8 cellular contexts compared by ENCODE assay signal in the genomic region with DNA sequence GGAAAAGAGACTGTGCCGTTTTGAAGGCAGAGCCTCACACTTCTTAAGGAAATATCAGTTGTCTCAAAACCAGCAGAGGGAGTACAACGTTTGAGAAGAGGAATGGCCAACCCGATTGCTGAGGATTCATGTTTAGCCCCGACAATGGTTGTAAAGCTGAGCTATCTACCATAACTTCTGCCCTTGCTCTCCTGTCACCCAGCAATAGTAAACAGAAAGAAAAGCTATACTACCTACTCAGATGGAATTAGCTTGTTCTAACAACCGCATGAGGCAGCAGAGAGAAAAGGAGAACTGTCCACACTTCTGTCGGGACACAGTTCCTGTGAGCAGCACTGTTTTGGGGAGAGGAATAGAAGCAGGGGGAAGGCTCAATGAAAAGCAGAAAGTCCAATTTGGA.
DNase-seq lines count a peak whose midpoint lies in the region; ATAC-seq and TF ChIP-seq lines count a peak whose summit lies in the region.

No MANE protein-coding gene starts in this region.

- intact Hi-C loops in activated CD4-positive, alpha-beta T cell treated with anti-CD3 and anti-CD28 coated beads for 36 hours (cut with DNase I, micrococcal nuclease) = loop anchor here in 1 of 2 experiments (5.0 kb wide), 1 partner anchor 263 kb away; no protein-coding TSS in a partner anchor
- intact Hi-C loops in mucosa of descending colon (cut with DNase I, micrococcal nuclease) = no loop called here

- ATAC-seq in activated CD4-positive, alpha-beta T cell treated with anti-CD3 and anti-CD28 coated beads for 36 hours = peak; percentile 69
- ATAC-seq in mucosa of descending colon (peak; percentile 71), HG03196 (IDR thresholded peaks at IDR 0.05; ENCODE audit: unreplicated experiment) (no peak)

- H3K27ac ChIP-seq in SJSA1 (0 out of 2 replicates have a peak overlapping the region, but pooled peaks have one; percentile 49), endodermal cell (ENCODE audit: low read depth, low read length) (peak overlapping the region; percentile 89)

- H3K9me3 Mint-ChIP-seq in activated CD4-positive, alpha-beta T cell treated with anti-CD3 and anti-CD28 coated beads for 36 hours (ENCODE audit: low read depth) = no peaks in the 10 kb centered on the region
- peaks cover 3% of the 10 kb centered on the region for H3K9me3 Mint-ChIP-seq in endodermal cell

- H3K4me3 ChIP-seq in SJSA1 (no peak overlapping the region), endodermal cell (ENCODE audit: low read length) (peak overlapping the region; percentile 15), mucosa of descending colon (no peak overlapping the region)

- no peak overlapping the region for H3K9ac ChIP-seq in endodermal cell (ENCODE audit: extremely low read depth, low read length, poor library complexity, severe bottlenecking)

- POLR2A ChIA-PET in activated CD4-positive, alpha-beta T cell treated with anti-CD3 and anti-CD28 coated beads for 36 hours (lab: Charles Lee) = interaction anchor here (1.0 kb wide), 1 partner anchor 12 kb away, joined by 4 read pairs; no protein-coding TSS in a partner anchor

- TF ChIP-seq CTCF in endodermal cell (conservative IDR thresholded peaks at IDR 0.05) (peak; percentile 70), mucosa of descending colon (IDR thresholded peaks at IDR 0.05) (no peak)

- no peaks in the 10 kb centered on the region for H3K27me3 Mint-ChIP-seq in activated CD4-positive, alpha-beta T cell treated with anti-CD3 and anti-CD28 coated beads for 36 hours
- H3K27me3 Mint-ChIP-seq in endodermal cell (ENCODE audit: insufficient read depth) = no peaks in the 10 kb centered on the region

- H3K4me1 ChIP-seq in SJSA1 (replicated peaks) (peaks cover 54% of the 10 kb centered on the region), endodermal cell (ENCODE audit: control insufficient read depth, insufficient read depth, low read length) (peaks cover 19% of the 10 kb centered on the region), mucosa of descending colon (ENCODE audit: low read depth) (peaks cover 89% of the 10 kb centered on the region)

- peak; percentile 23 for DNase-seq in activated CD4-positive, alpha-beta T cell treated with anti-CD3 and anti-CD28 coated beads for 36 hours
- DNase-seq in activated CD4-positive, alpha-beta T cell treated with anti-CD3 and anti-CD28 coated beads for 48 hours = no peak
- DNase-seq in SJSA1 (ENCODE audit: low read depth in 1 of 2, low spot score in 2 of 2) (peak in 1 of 2 experiments; percentile 60), endodermal cell (peak; percentile 60), mucosa of descending colon (peak in 1 of 3 donors; percentile 51), activated gamma-delta T cell (lab: John Stamatoyannopoulos, UW) (no peak), NCI-H1105 (lab: John Stamatoyannopoulos, UW) (no peak)

- peaks cover 53% of the 10 kb centered on the region for H3K36me3 ChIP-seq in SJSA1
- peaks cover 57% of the 10 kb centered on the region for H3K36me3 ChIP-seq in endodermal cell (ENCODE audit: control insufficient read depth, insufficient read depth, low read length)
- H3K36me3 ChIP-seq in mucosa of descending colon (ENCODE audit: low read depth) = no peaks in the 10 kb centered on the region

- H3K27me3 ChIP-seq in SJSA1 (replicated peaks) (no peaks in the 10 kb centered on the region), endodermal cell (ENCODE audit: control insufficient read depth, insufficient read depth, low read length, poor library complexity, severe bottlenecking) (no peaks in the 10 kb centered on the region)

- H3K4me1 Mint-ChIP-seq in activated CD4-positive, alpha-beta T cell treated with anti-CD3 and anti-CD28 coated beads for 36 hours = peaks cover 61% of the 10 kb centered on the region
- H3K4me1 Mint-ChIP-seq in endodermal cell = peaks cover 42% of the 10 kb centered on the region

- H3K4me3 Mint-ChIP-seq in activated CD4-positive, alpha-beta T cell treated with anti-CD3 and anti-CD28 coated beads for 36 hours = peak overlapping the region; percentile 33
- H3K4me3 Mint-ChIP-seq in endodermal cell = no peak overlapping the region

- peak overlapping the region; percentile 77 for H3K27ac Mint-ChIP-seq in activated CD4-positive, alpha-beta T cell treated with anti-CD3 and anti-CD28 coated beads for 36 hours
- peak overlapping the region; percentile 83 for H3K27ac Mint-ChIP-seq in endodermal cell

- peaks cover 46% of the 10 kb centered on the region for H3K36me3 Mint-ChIP-seq in activated CD4-positive, alpha-beta T cell treated with anti-CD3 and anti-CD28 coated beads for 36 hours (ENCODE audit: low read depth)
- peaks cover 35% of the 10 kb centered on the region for H3K36me3 Mint-ChIP-seq in endodermal cell (ENCODE audit: low read depth)

- 31 to 32% methylated on average over 5 to 6 of the region's 6 CpGs for WGBS in endodermal cell (ENCODE audit: insufficient coverage in 1 of 2, insufficient read length in 1 of 2), 2 experiments

- CTCF ChIA-PET in activated CD4-positive, alpha-beta T cell treated with anti-CD3 and anti-CD28 coated beads for 36 hours (lab: Charles Lee) = interaction anchor here (0.6 to 3.9 kb wide), 22 partner anchors 9 to 595 kb away, joined by 3 to 34 read pairs (median 3); no protein-coding TSS in a partner anchor

- H3K9me3 ChIP-seq in SJSA1 (replicated peaks) (no peaks in the 10 kb centered on the region), endodermal cell (ENCODE audit: control insufficient read depth, low read length) (peaks cover 11% of the 10 kb centered on the region), mucosa of descending colon (no peaks in the 10 kb centered on the region)

Comparison
In these comparisons a context has a peak if more than half of its experiments do, and no peak if none do; other contexts are left out.
1. DNase-seq: peak in activated CD4-positive, alpha-beta T cell treated with anti-CD3 and anti-CD28 coated beads for 36 hours (single experiment) and endodermal cell (single experiment); none in activated CD4-positive, alpha-beta T cell treated with anti-CD3 and anti-CD28 coated beads for 48 hours (single experiment), activated gamma-delta T cell (single experiment) and NCI-H1105 (single experiment).